Comparison of ENCODE assay signal across 1 cellular context in genomic region chr1:7930547-7931445, GRCh38.
TF ChIP-seq lines count a peak whose summit lies in the region.

No MANE protein-coding gene starts in this region.

TF ChIP-seq in K562, 482 proteins besides CTCF, POLR2A, EP300 and RAD21:
- TF ChIP-seq BMI1 (IDR thresholded peaks at IDR 0.05; ENCODE audit: low read length) (no peak), MEIS2 (IDR thresholded peaks at IDR 0.05; ENCODE audit: partially characterized antibody) (peak; percentile 7), XRCC5 (IDR thresholded peaks at IDR 0.05; ENCODE audit: low read depth, low read length) (no peak), ATF1 (CRISPR knock-in tag; IDR thresholded peaks at IDR 0.05) (no peak), ATF1 (tag; IDR thresholded peaks at IDR 0.05) (peak; percentile 41; the same call in 1 of the 2 replicates), EHMT2 (IDR thresholded peaks at IDR 0.05) (peak; percentile 50; the same call in 1 of the 2 replicates), ELF1 (tag; IDR thresholded peaks at IDR 0.05) (peak; percentile 35; the same call in 1 of the 2 replicates), ATF3 (IDR thresholded peaks at IDR 0.05) (peak; percentile 91), ATF3 (CRISPR knock-in tag; conservative IDR thresholded peaks at IDR 0.05) (no peak), CEBPG (CRISPR knock-in tag; IDR thresholded peaks at IDR 0.05) (no peak), CEBPG (tag; conservative IDR thresholded peaks at IDR 0.05 in 1 of 2, IDR thresholded peaks at IDR 0.05 in 1 of 2) (peak in 1 of 2 experiments; percentile 65; a peak in 2 of 4 replicates), ZFP30 (CRISPR knock-in tag; IDR thresholded peaks at IDR 0.05; ENCODE audit: borderline replicate concordance) (no peak), SLC30A9 (CRISPR knock-in tag; IDR thresholded peaks at IDR 0.05) (no peak), ATF7 (IDR thresholded peaks at IDR 0.05) (peak; percentile 88), JUND (IDR thresholded peaks at IDR 0.05; ENCODE audit: borderline replicate concordance, low read depth, low read length) (no peak), JUND (tag; IDR thresholded peaks at IDR 0.05; ENCODE audit: borderline replicate concordance, low read depth, low read length) (peak; percentile 70; the same call in 1 of the 3 replicates), CCNT2 (IDR thresholded peaks at IDR 0.05; ENCODE audit: borderline replicate concordance, extremely low read depth, insufficient read length, low read depth, low read length) (no peak), ID3 (CRISPR knock-in tag; IDR thresholded peaks at IDR 0.05) (no peak), ID3 (tag; IDR thresholded peaks at IDR 0.05) (0 out of 2 replicates have a peak, but pooled peaks have one; percentile 21), CREM (IDR thresholded peaks at IDR 0.05; ENCODE audit: low read depth) (peak; percentile 48), PKNOX1 (IDR thresholded peaks at IDR 0.05) (peak; percentile 49)
